Comparison of ENCODE assay signal across 21 cellular contexts in genomic region chr3:38375072-38375471, GRCh38.
"Had no signal": no experiment of that assay in that cellular context is flagged by ENCODE, and none has a peak within 500 bp of the region (broad histone marks: within the 10 kb centered on the region; RNA-seq: fewer than 3 reads in every experiment).

No MANE protein-coding gene starts in this region.

- H3K27me3 Mint-ChIP-seq: activated CD8-positive, alpha-beta T cell treated with anti-CD3 and anti-CD28 coated beads for 36 hours; activated T-cell treated with anti-CD3 and anti-CD28 coated beads, Interleukin-2, amount 50 U/mL, for 24 hours had no signal

- H3K27ac Mint-ChIP-seq: activated CD8-positive, alpha-beta T cell treated with anti-CD3 and anti-CD28 coated beads for 36 hours; activated naive CD4-positive, alpha-beta T cell treated with anti-CD3 and anti-CD28 coated beads, Interleukin-2, amount 50 U/mL, for 72 hours; activated naive CD8-positive, alpha-beta T cell treated with anti-CD3 and anti-CD28 coated beads, Interleukin-2, amount 50 U/mL, for 24 hours; activated T-cell treated with anti-CD3 and anti-CD28 coated beads, Interleukin-2, amount 50 U/mL, for 24 hours; activated T-helper 1 cell treated with anti-CD3 and anti-CD28 coated beads, Interleukin-12 subunit alpha, Interleukin-12 subunit beta, Interleukin-2, Interleukin-4 antibody, amounts not matched to agents 30 ng/mL and 10 ng/mL and 1 ng/mL, durations not matched to agents 14 hours and 24 hours and 36 hours had no signal

- ATAC-seq: body of pancreas had no signal

- H3K4me3 Mint-ChIP-seq: activated CD8-positive, alpha-beta T cell treated with anti-CD3 and anti-CD28 coated beads for 36 hours; activated naive CD8-positive, alpha-beta T cell treated with anti-CD3 and anti-CD28 coated beads, Interleukin-2, amount 50 U/mL, for 24 hours; activated T-cell treated with anti-CD3 and anti-CD28 coated beads, Interleukin-2, amount 50 U/mL, for 24 hours had no signal

- DNase-seq: activated CD4-positive, alpha-beta T cell treated with anti-CD3 and anti-CD28 coated beads, Interleukin-2, amount 50 U/mL, for 1 hour; activated CD4-positive, CD25-positive, alpha-beta regulatory T cell; activated CD8-positive, alpha-beta T cell treated with anti-CD3 and anti-CD28 coated beads for 36 hours; activated effector memory CD4-positive, alpha-beta T cell treated with anti-CD3 and anti-CD28 coated beads, Interleukin-2, amount 50 U/mL, for 16 hours; activated naive CD4-positive, alpha-beta T cell treated with Interleukin-2 at 50 U/mL for 16 hours; activated naive CD8-positive, alpha-beta T cell treated with anti-CD3 and anti-CD28 coated beads, Interleukin-2, amount 50 U/mL, for 24 hours; activated T-cell treated with anti-CD3 and anti-CD28 coated beads, Interleukin-2, amount 50 U/mL, for 24 hours; amniotic stem cell; body of pancreas; NCI-H1105 treated with DMSO at 0.1 percent for 48 hours; NCI-H1436 treated with DMSO at 0.1 percent for 48 hours; NCI-H187; NCI-H2081; NCI-H510A treated with DMSO at 0.1 percent for 48 hours; NCI-H69; PC-9; SIG-M5; T-helper 2 cell; T1000 had no signal

- H3K9me3 Mint-ChIP-seq: activated CD8-positive, alpha-beta T cell treated with anti-CD3 and anti-CD28 coated beads for 36 hours; activated naive CD8-positive, alpha-beta T cell treated with anti-CD3 and anti-CD28 coated beads, Interleukin-2, amount 50 U/mL, for 24 hours; activated T-cell treated with anti-CD3 and anti-CD28 coated beads, Interleukin-2, amount 50 U/mL, for 24 hours; activated T-helper 1 cell treated with anti-CD3 and anti-CD28 coated beads, Interleukin-12 subunit alpha, Interleukin-12 subunit beta, Interleukin-2, Interleukin-4 antibody, amounts not matched to agents 30 ng/mL and 10 ng/mL and 1 ng/mL, durations not matched to agents 14 hours and 24 hours and 36 hours had no signal
